8 cellular contexts compared by ENCODE assay signal in genomic region chr1:52055066-52055853, GRCh38.
A peak's percentile ranks its signal among the peaks of the same experiment; 100 is the strongest.
DNase-seq lines count a peak whose midpoint lies in the region; ATAC-seq lines count a peak whose summit lies in the region.

TXNDC12 (minus strand) TSS chr1:52055191; CDS start chr1:52055096, 95 bp downstream.

- ATAC-seq in GM18907 (IDR thresholded peaks at IDR 0.05; ENCODE audit: unreplicated experiment) (peak; percentile 50), HG03354 (IDR thresholded peaks at IDR 0.05; ENCODE audit: poor library complexity, severe bottlenecking, unreplicated experiment) (peak; percentile 33)

- peak; percentile 90 for DNase-seq in AG08395 (ENCODE audit: low spot score)
- peak; percentile 86 for DNase-seq in NCI-H446 treated with DMSO at 0.1 percent for 48 hours (lab: John Stamatoyannopoulos, UW)
- peak; percentile 58 for DNase-seq in activated CD4-positive, CD25-positive, alpha-beta regulatory T cell treated with anti-CD3 and anti-CD28 coated beads, Interleukin-2, amount 50 U/mL, for 72 hours
- peak; percentile 98 for DNase-seq in cerebellar cortex (ENCODE audit: low spot score)
- peak; percentile 96 for DNase-seq in islet precursor cell
- peak; percentile 44 to 64 (median 49) for DNase-seq in stimulated activated CD4-positive, alpha-beta T cell treated with anti-CD3 and anti-CD28 coated beads, Interleukin-12 subunit alpha, Interleukin-12 subunit beta, amount 100 ng/mL, for 48 hours (ENCODE audit: low read depth in 2 of 3, low spot score in 1 of 3)

Comparison
In these comparisons a context has a peak if more than half of its experiments do, and no peak if none do; other contexts are left out.
1. Peak in every context shown above with its lines: DNase-seq and ATAC-seq.